ENCODE assay signal across 8 cellular contexts in the genomic region with DNA sequence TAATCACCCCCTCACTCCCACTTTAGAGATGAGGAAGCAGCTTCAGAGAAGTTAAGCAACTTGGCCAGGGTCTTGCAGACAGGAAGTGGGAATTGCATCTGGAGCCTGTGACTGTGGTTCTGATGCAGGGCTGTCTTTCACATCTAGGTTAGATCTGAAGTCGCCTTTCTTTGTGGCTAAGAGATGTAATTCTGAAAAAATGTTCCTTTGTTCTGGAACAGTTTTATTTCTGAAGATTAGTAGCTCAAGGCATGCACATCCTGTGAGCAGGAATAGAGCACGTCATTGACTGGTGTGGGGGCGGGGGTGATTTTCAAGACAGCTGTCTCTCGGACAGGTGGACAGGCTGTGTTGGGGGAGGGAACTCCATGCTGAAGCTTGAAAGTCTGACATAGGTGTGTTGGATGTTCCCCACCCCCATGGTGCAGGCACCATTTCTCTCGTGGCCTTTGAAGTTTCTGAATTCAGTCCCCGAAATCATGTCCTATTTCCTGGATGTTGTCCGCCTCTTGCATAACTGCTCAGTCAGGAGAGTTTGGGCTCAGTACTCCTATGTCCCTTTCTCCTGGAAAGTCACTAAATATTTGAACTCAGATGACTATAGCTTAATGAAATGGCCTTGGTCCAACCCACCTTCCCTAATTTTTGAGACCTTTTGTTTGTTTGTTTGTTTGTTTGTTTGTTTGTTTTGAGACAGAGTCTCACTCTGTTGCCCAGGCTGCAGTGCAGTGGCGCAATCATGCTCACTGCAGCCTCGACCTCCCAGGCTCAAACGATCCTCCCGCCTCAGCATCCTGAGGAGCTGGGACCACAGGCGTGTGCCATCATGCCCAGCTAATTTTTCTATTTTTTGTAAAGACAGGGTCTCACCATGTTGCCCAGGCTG. TPM values are rescaled to one million over a fixed set of nuclear protein-coding genes. Genes with fewer than 3 reads are reported as not detected.
A peak's percentile ranks its signal among the peaks of the same experiment; 100 is the strongest.
DNase-seq lines count a peak whose midpoint lies in the region; ATAC-seq and TF ChIP-seq lines count a peak whose summit lies in the region.

No MANE protein-coding gene starts in this region.

- H3K27ac ChIP-seq in breast epithelium, result peak overlapping the region; percentile 38 to 49
- H3K27ac ChIP-seq in mucosa of rectum (ENCODE audit: low read depth in 2 of 2, low read length in 2 of 2), result peak overlapping the region; percentile 46 to 64

- intact Hi-C loops in breast epithelium (cut with DNase I; ENCODE audit: low total_unique reads), result no loop called here

- H3K9me3 ChIP-seq in breast epithelium (no peaks in the 10 kb centered on the region), mucosa of rectum (ENCODE audit: control insufficient read depth in 2 of 2, low read length in 2 of 2) (no peaks in the 10 kb centered on the region)

- no peak overlapping the region for H3K9ac ChIP-seq in mucosa of rectum (ENCODE audit: low read depth in 1 of 2, low read length in 2 of 2)

- H3K4me1 ChIP-seq in breast epithelium (peaks cover 0 to 5% of the 10 kb centered on the region in 2 donors), mucosa of rectum (ENCODE audit: control insufficient read depth in 2 of 2, insufficient read depth in 2 of 2, low read length in 2 of 2) (peaks cover 15 to 19% of the 10 kb centered on the region in 2 donors)

- DNase-seq in EL, result peak; percentile 89
- peak; percentile 9 for DNase-seq in NCI-H510A (lab: John Stamatoyannopoulos, UW)
- DNase-seq in breast epithelium (ENCODE audit: low spot score in 2 of 2), result no peak
- DNase-seq in NCI-H2081 treated with DMSO at 0.1 percent for 48 hours (lab: John Stamatoyannopoulos, UW), result no peak

- H3K36me3 ChIP-seq in breast epithelium (no peaks in the 10 kb centered on the region), mucosa of rectum (ENCODE audit: control insufficient read depth in 2 of 2, insufficient read depth in 2 of 2, low read length in 2 of 2) (no peaks in the 10 kb centered on the region)

- TF ChIP-seq CTCF in breast epithelium (IDR thresholded peaks at IDR 0.05), result no peak

- H3K27me3 ChIP-seq in breast epithelium (no peaks in the 10 kb centered on the region), mucosa of rectum (ENCODE audit: control insufficient read depth in 2 of 2, insufficient read depth in 2 of 2, low read length in 2 of 2) (no peaks in the 10 kb centered on the region)

- TF ChIP-seq POLR2A in breast epithelium (IDR thresholded peaks at IDR 0.05), result no peak

- H3K4me3 ChIP-seq in breast epithelium (no peak overlapping the region), mucosa of rectum (ENCODE audit: low read length in 2 of 2) (no peak overlapping the region)

- no peak for ATAC-seq in HG03432 (IDR thresholded peaks at IDR 0.05; ENCODE audit: unreplicated experiment)
- no peak for ATAC-seq in HG02678 (IDR thresholded peaks at IDR 0.05; ENCODE audit: unreplicated experiment)
- ATAC-seq in GM18907 (IDR thresholded peaks at IDR 0.05; ENCODE audit: unreplicated experiment), result no peak

RNA-seq across cellular contexts. Expression of a gene that starts 21.0 kb away (rescaled TPM):
- total RNA-seq in breast epithelium, result 100 to 1,000 TPM; 123 to 162 (median 149) TPM

RNA-seq across cellular contexts. Expression of a gene that starts 45.9 kb away (rescaled TPM):
- total RNA-seq in breast epithelium, result not detected

RNA-seq across cellular contexts. Expression of a gene that starts 50.9 kb away (rescaled TPM):
- total RNA-seq in breast epithelium, result under 1 TPM; 0.44 to 0.80 (median 0.66) TPM

Comparison
In these comparisons a context has a peak if more than half of its experiments do, and no peak if none do; other contexts are left out.
1. DNase-seq: peak in EL (single experiment) and NCI-H510A (single experiment); none in breast epithelium (0 of 2) and NCI-H2081 treated with DMSO at 0.1 percent for 48 hours (single experiment).